9 cellular contexts compared by ENCODE assay signal in the genomic region with DNA sequence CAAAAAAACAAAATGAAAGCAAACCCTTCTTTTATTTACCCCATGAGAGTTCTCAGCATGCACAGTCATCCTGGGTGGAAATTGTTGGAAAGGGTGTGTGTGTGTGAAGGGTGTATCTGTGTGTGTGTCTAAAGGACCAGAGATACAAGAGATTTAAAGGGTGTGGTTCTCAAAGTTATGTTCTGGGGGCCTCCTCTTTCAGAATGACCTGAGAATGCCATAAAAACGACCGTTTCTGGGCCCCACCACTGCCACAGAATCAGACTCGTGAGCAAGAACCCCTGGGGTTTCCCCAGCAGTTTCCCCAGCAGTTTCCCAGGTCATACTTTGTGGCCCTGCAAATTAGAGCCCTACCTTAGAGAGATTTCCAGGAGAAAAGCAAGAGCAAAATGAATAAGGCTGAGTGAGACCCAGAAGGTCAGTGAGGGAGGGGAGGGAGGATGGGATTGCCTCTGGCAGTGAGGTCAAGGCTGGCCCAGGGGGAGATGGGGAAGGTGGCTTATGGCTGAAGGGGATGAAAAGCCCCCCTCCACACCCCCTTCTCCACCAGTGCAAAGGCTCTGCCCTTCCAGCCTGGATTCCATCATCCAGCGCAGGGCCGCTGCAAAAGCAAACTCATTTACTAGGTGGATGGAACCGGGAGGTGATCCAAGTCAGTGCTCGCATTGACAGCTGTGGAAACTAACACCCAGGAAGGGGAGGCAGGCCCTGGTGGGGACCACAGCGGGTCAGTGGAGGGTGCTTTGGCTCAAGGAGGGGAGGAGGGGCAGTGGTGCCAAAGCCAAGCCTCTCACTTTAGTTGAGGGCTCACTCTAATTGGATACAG. TPM values are rescaled to one million over a fixed set of nuclear protein-coding genes. Genes with fewer than 3 reads are reported as not detected.
DNase-seq lines count a peak whose midpoint lies in the region; ATAC-seq and TF ChIP-seq lines count a peak whose summit lies in the region.
"Had no signal": no experiment of that assay in that cellular context is flagged by ENCODE, and none has a peak within 500 bp of the region (broad histone marks: within the 10 kb centered on the region; RNA-seq: fewer than 3 reads in every experiment).

No MANE protein-coding gene starts in this region.

- peak overlapping the region in 1 of 2 experiments; percentile 49; a peak in 2 of 4 replicates for H3K27ac ChIP-seq in SK-N-SH (ENCODE audit: low read depth in 2 of 2, low read length in 1 of 2)
- H3K27ac ChIP-seq in testis = no peak overlapping the region
- H3K27ac ChIP-seq: VCaP had no signal

- 79% methylated on average over 7 of the region's 8 CpGs for WGBS in SK-N-SH (ENCODE audit: low lambda C conversion rate)
- WGBS in testis, 2 donors = 74 to 81% methylated on average over 8 of the region's 8 CpGs

- H3K9me3 ChIP-seq in SK-N-SH (no peaks in the 10 kb centered on the region), testis (no peaks in the 10 kb centered on the region)

- H3K4me2 ChIP-seq in SK-N-SH = peak overlapping the region; percentile 51

- POLR2A ChIA-PET in SK-N-SH (lab: Yijun Ruan, JAX) = interaction anchor here (0.6 kb wide), 1 partner anchor 7 kb away, joined by 3 read pairs; no protein-coding TSS in a partner anchor

- H3K9ac ChIP-seq in SK-N-SH = peak overlapping the region; percentile 32; the same call in 1 of the 2 replicates

- TF ChIP-seq CTCF in SK-N-SH (IDR thresholded peaks at IDR 0.05) (no peak), testis (IDR thresholded peaks at IDR 0.05) (no peak)

- H3K27me3 ChIP-seq in SK-N-SH (ENCODE audit: insufficient read depth) (no peaks in the 10 kb centered on the region), testis (no peaks in the 10 kb centered on the region)

- H3K4me1 ChIP-seq in SK-N-SH (ENCODE audit: control insufficient read depth in 1 of 2, insufficient read depth in 2 of 2, low read depth in 1 of 2, low read length in 1 of 2) (peaks cover 6 to 14% of the 10 kb centered on the region in 2 experiments; a peak in 3 of 4 replicates), testis (no peaks in the 10 kb centered on the region)

- CTCF ChIA-PET in SK-N-SH (lab: Yijun Ruan, JAX) = interaction anchor here (0.9 to 1.3 kb wide), 2 partner anchors 10 to 13 kb away, joined by 3 to 5 read pairs; no protein-coding TSS in a partner anchor

- peak; percentile 67 for DNase-seq in GM03348 (ENCODE audit: low spot score)
- DNase-seq in SK-N-SH = no peak
- DNase-seq in left kidney (ENCODE audit: low read depth, low spot score) = peak; percentile 33
- DNase-seq in testis = no peak
- DNase-seq in NCI-H345 treated with DMSO at 0.1 percent for 48 hours (lab: John Stamatoyannopoulos, UW; ENCODE audit: unreplicated experiment) = no peak

- intact Hi-C loops in testis (cut with DNase I; ENCODE audit: low total_unique reads) = no loop called here

- peaks cover 0 to 3% of the 10 kb centered on the region in 2 experiments for H3K36me3 ChIP-seq in SK-N-SH (replicated peaks in 1 of 2; ENCODE audit: control insufficient read depth in 1 of 2, insufficient read depth in 2 of 2, low read length in 1 of 2)
- no peaks in the 10 kb centered on the region for H3K36me3 ChIP-seq in testis (ENCODE audit: low read depth, missing control alignments)

- ATAC-seq in GM21529 (IDR thresholded peaks at IDR 0.05; ENCODE audit: unreplicated experiment) (peak; percentile 73), HG03460 (IDR thresholded peaks at IDR 0.05; ENCODE audit: unreplicated experiment) (no peak), HG03139 (IDR thresholded peaks at IDR 0.05; ENCODE audit: unreplicated experiment) (no peak)

- no peaks in the 10 kb centered on the region for H3K9me2 ChIP-seq in SK-N-SH

- TF ChIP-seq POLR2A in testis (IDR thresholded peaks at IDR 0.05) = no peak

- H4K20me1 ChIP-seq in SK-N-SH (ENCODE audit: insufficient read depth) = no peaks in the 10 kb centered on the region

- no peaks in the 10 kb centered on the region for H3F3A ChIP-seq in SK-N-SH (replicated peaks; ENCODE audit: insufficient read depth)

- no peak for TF ChIP-seq EP300 in SK-N-SH (IDR thresholded peaks at IDR 0.05; ENCODE audit: borderline replicate concordance in 1 of 2, low read depth in 1 of 2, low read length in 1 of 2)

- TF ChIP-seq RAD21 in SK-N-SH (IDR thresholded peaks at IDR 0.05; ENCODE audit: low read length) = no peak

- H3K79me2 ChIP-seq in SK-N-SH (ENCODE audit: insufficient read depth) = no peaks in the 10 kb centered on the region

- H2AFZ ChIP-seq in SK-N-SH (ENCODE audit: low read depth) = peak overlapping the region; percentile 57; the same call in 1 of the 2 replicates

- H3K4me3 ChIP-seq in SK-N-SH (ENCODE audit: low read depth in 2 of 2, low read length in 1 of 2) (no peak overlapping the region), testis (no peak overlapping the region)

TF ChIP-seq in SK-N-SH, 30 proteins besides CTCF, POLR2A, EP300 and RAD21:
- 0 out of 2 replicates have a peak, but pooled peaks have one; percentile 0 for TF ChIP-seq JUND (IDR thresholded peaks at IDR 0.05)
- TF ChIP-seq MXI1 (IDR thresholded peaks at IDR 0.05; ENCODE audit: low read depth, low read length) = no peak

RNA-seq across cellular contexts. Expression of a gene that starts 10.2 kb away (rescaled TPM):
- polyA plus RNA-seq in SK-N-SH (2012; rRNA removed) (26.5 and 26.7 TPM in 2 replicates), testis (ENCODE audit: insufficient read depth, low read depth, low replicate concordance) (13.0 TPM)
- polyA plus RNA-seq in SK-N-SH (2012; cell fraction: cytosol; rRNA removed) = 14.6 and 21.0 TPM in 2 replicates
- 115 and 123 TPM in 2 replicates for polyA plus RNA-seq in SK-N-SH (2012; cell fraction: nucleus; rRNA removed)
- 10 to 100 TPM; 10.2 to 20.2 TPM for total RNA-seq in testis

RNA-seq across cellular contexts. Expression of a gene that starts 42.0 kb away (rescaled TPM):
- polyA plus RNA-seq in SK-N-SH (2012; rRNA removed) (39.2 and 41.4 TPM in 2 replicates), testis (ENCODE audit: insufficient read depth, low read depth, low replicate concordance) (59.4 TPM)
- polyA plus RNA-seq in SK-N-SH (2012; cell fraction: cytosol; rRNA removed) = 26.6 and 32.3 TPM in 2 replicates
- 97.5 and 118 TPM in 2 replicates for polyA plus RNA-seq in SK-N-SH (2012; cell fraction: nucleus; rRNA removed)
- total RNA-seq in testis = 10 to 100 TPM; 53.6 to 73.4 TPM

Comparison
In these comparisons a context has a peak if more than half of its experiments do, and no peak if none do; other contexts are left out.
1. DNase-seq: peak in GM03348 (single experiment) and left kidney (single experiment); none in SK-N-SH (single experiment), testis (single experiment) and NCI-H345 treated with DMSO at 0.1 percent for 48 hours (single experiment).